In the genomic region with DNA sequence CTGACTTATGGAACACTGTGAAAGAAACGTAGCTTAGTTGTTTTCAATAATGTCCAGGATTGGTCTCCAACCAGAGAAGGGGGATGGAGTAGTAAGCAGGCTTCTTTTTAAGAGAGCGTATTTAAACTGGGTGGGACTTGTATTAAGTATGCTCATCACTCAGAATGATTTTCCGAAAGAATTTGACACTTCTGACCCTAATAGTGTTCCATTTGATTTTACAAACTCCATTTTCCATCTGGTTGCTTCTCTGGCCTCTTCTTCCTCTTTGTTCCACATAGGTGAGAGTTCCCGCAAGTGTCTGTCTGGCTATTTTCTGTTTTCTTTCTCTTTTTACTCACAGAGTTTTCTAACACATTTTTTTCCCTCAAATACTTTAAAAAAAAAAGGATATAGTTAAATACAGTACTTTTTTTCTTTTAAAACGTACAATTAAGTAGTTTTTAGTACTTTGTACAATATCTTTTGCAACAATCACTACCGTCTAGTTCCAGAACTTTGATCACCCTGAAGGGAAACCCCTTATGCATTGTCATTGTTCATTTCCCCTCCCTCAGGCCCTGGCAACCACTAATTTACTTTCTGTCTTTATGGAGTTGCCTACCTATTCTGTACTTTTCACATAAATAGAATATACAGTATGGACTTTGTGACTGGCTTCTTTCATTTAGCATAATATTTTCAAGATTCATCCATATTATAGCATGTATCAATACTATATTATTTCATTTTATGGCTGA, we compare ENCODE assay signal across 22 cellular contexts.
"Had no signal": no experiment of that assay in that cellular context is flagged by ENCODE, and none has a peak within 500 bp of the region (broad histone marks: within the 10 kb centered on the region; RNA-seq: fewer than 3 reads in every experiment).

No MANE protein-coding gene starts in this region.

- H3K9me3 Mint-ChIP-seq: natural killer cell treated with Interleukin-12 subunit alpha and Interleukin-12 subunit beta and Interleukin-15 and Interleukin-18, amount 100 ng/mL, for 72 hours; stimulated activated memory B cell treated with anti-CD40 and anti-IgM and Interleukin-4, amounts not matched to agents 10 μg/mL and 1 μg/mL and 100 μg/mL, for 72 hours had no signal

- H2AFZ ChIP-seq: hepatocyte, parathyroid adenoma had no signal

- H3K36me3 Mint-ChIP-seq: natural killer cell treated with Interleukin-12 subunit alpha and Interleukin-12 subunit beta and Interleukin-15 and Interleukin-18, amount 100 ng/mL, for 72 hours; stimulated activated memory B cell treated with anti-CD40 and anti-IgM and Interleukin-4, amounts not matched to agents 10 μg/mL and 1 μg/mL and 100 μg/mL, for 72 hours had no signal

- H3K4me3 Mint-ChIP-seq: natural killer cell treated with Interleukin-12 subunit alpha and Interleukin-12 subunit beta and Interleukin-15 and Interleukin-18, amount 100 ng/mL, for 72 hours; stimulated activated memory B cell treated with anti-CD40 and anti-IgM and Interleukin-4, amounts not matched to agents 10 μg/mL and 1 μg/mL and 100 μg/mL, for 72 hours; stimulated activated naive CD8-positive, alpha-beta T cell treated with anti-CD3 and anti-CD28 coated beads, Interleukin-15, Interleukin-2, amounts not matched to agents 100 ng/mL and 50 ng/mL, for 24 hours had no signal

- ATAC-seq: foreskin keratinocyte; lower lobe of right lung; natural killer cell treated with Interleukin-12 subunit alpha and Interleukin-12 subunit beta and Interleukin-15 and Interleukin-18, amount 100 ng/mL, for 72 hours; sciatic nerve; stimulated activated memory B cell treated with anti-CD40 and anti-IgM and Interleukin-4, amounts not matched to agents 10 μg/mL and 1 μg/mL and 100 μg/mL, for 72 hours had no signal

- H3K27me3 Mint-ChIP-seq: natural killer cell treated with Interleukin-12 subunit alpha and Interleukin-12 subunit beta and Interleukin-15 and Interleukin-18, amount 100 ng/mL, for 72 hours; stimulated activated memory B cell treated with anti-CD40 and anti-IgM and Interleukin-4, amounts not matched to agents 10 μg/mL and 1 μg/mL and 100 μg/mL, for 72 hours had no signal

- H3K4me1 Mint-ChIP-seq: stimulated activated memory B cell treated with anti-CD40 and anti-IgM and Interleukin-4, amounts not matched to agents 10 μg/mL and 1 μg/mL and 100 μg/mL, for 72 hours had no signal

- H3K4me3 ChIP-seq: hepatocyte, left ventricle myocardium inferior, lower lobe of right lung, prostate gland, spleen, tibial artery had no signal

- H3K27ac Mint-ChIP-seq: natural killer cell treated with Interleukin-12 subunit alpha and Interleukin-12 subunit beta and Interleukin-15 and Interleukin-18, amount 100 ng/mL, for 72 hours; stimulated activated memory B cell treated with anti-CD40 and anti-IgM and Interleukin-4, amounts not matched to agents 10 μg/mL and 1 μg/mL and 100 μg/mL, for 72 hours; stimulated activated naive CD8-positive, alpha-beta T cell treated with anti-CD3 and anti-CD28 coated beads, Interleukin-15, Interleukin-2, amounts not matched to agents 100 ng/mL and 50 ng/mL, for 24 hours had no signal

- H3K4me2 ChIP-seq: hepatocyte had no signal

- H3K27me3 ChIP-seq: foreskin keratinocyte, hepatocyte, spleen, tibial artery had no signal

- H3K27ac ChIP-seq: foreskin keratinocyte, hepatocyte, left ventricle myocardium inferior, lower lobe of right lung, parathyroid adenoma, prostate gland, spleen, tibial artery had no signal

- H3K79me2 ChIP-seq: parathyroid adenoma had no signal

- H3K4me1 ChIP-seq: parathyroid adenoma, prostate gland, spleen had no signal

- H3K36me3 ChIP-seq: left ventricle myocardium inferior, lower lobe of right lung, prostate gland, spleen, tibial artery had no signal

- DNase-seq: erythroblast; foreskin keratinocyte; head of caudate nucleus; kidney; left cardiac atrium; left ventricle myocardium inferior; lower lobe of right lung; mesenchymal stem cell; midbrain; occipital lobe; spleen; stimulated activated CD4-positive, alpha-beta T cell treated with anti-CD3 and anti-CD28 coated beads, Interleukin-15, amount 100 ng/mL, for 24 hours; stimulated activated CD4-positive, alpha-beta T cell treated with anti-CD3 and anti-CD28 coated beads, Interleukin-1b, Interleukin-23, amount 100 ng/mL, for 48 hours; stimulated activated CD4-positive, alpha-beta T cell treated with anti-CD3 and anti-CD28 coated beads, Interleukin-4, amount 100 ng/mL, for 24 hours; tibial artery had no signal
